In the genomic region with DNA sequence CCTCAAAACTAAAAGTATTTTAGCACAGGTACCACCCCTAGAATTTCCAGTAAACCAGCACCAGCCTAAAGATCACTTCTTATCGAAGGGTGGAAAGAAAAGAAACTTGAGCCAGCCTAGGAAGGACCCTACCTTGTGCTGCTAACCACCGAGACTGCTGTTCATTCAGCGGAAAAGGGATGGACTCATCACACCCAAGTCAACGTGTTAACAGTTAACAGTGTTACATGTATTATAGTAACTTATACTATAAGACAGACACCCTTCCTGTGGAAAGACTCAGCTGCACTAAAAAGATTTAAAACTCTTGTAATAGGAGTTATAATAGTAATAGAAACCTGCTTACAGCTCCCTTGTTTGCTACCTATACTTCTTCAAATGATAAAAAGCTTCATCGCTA, we compare ENCODE assay signal across 29 cellular contexts. TPM values are rescaled to one million over a fixed set of nuclear protein-coding genes. Genes with fewer than 3 reads are reported as not detected.
"Had no signal": no experiment of that assay in that cellular context is flagged by ENCODE, and none has a peak within 500 bp of the region (broad histone marks: within the 10 kb centered on the region; RNA-seq: fewer than 3 reads in every experiment).

No MANE protein-coding gene starts in this region.

- H3K9me3 Mint-ChIP-seq: activated CD4-positive, alpha-beta memory T cell treated with anti-CD3 and anti-CD28 coated beads, Interleukin-2, amount 10 ng/mL, durations not matched to agents 7 days and 5 days; activated CD4-positive, alpha-beta T cell treated with anti-CD3 and anti-CD28 coated beads, Interleukin-2, amount 10 ng/mL, durations not matched to agents 7 days and 5 days; activated T-cell treated with anti-CD3 and anti-CD28 coated beads, Interleukin-2, amount 50 U/mL, for 24 hours; activated T-cell treated with anti-CD3 and anti-CD28 coated beads, Interleukin-2, amount 50 U/mL, for 72 hours; effector memory CD8-positive, alpha-beta T cell had no signal

- H3K27ac ChIP-seq: body of pancreas, esophagus squamous epithelium, heart right ventricle, VCaP had no signal

- H3K36me3 ChIP-seq: esophagus squamous epithelium, gastroesophageal sphincter had no signal

- H3K4me1 ChIP-seq: body of pancreas had no signal

- H3K27me3 Mint-ChIP-seq: activated CD4-positive, alpha-beta memory T cell treated with anti-CD3 and anti-CD28 coated beads, Interleukin-2, amount 10 ng/mL, durations not matched to agents 7 days and 5 days; activated CD4-positive, alpha-beta T cell treated with anti-CD3 and anti-CD28 coated beads, Interleukin-2, amount 10 ng/mL, durations not matched to agents 7 days and 5 days; activated naive CD8-positive, alpha-beta T cell; activated T-cell treated with anti-CD3 and anti-CD28 coated beads, Interleukin-2, amount 50 U/mL, for 24 hours; effector memory CD8-positive, alpha-beta T cell had no signal

- H3K4me1 Mint-ChIP-seq: activated CD4-positive, alpha-beta memory T cell treated with anti-CD3 and anti-CD28 coated beads, Interleukin-2, amount 10 ng/mL, durations not matched to agents 7 days and 5 days had no signal

- H3K9me3 ChIP-seq: body of pancreas, esophagus squamous epithelium, gastroesophageal sphincter, heart right ventricle had no signal

- H3K4me3 ChIP-seq: body of pancreas, esophagus squamous epithelium, gastroesophageal sphincter, heart right ventricle had no signal

- H3K4me3 Mint-ChIP-seq: activated CD4-positive, alpha-beta memory T cell treated with anti-CD3 and anti-CD28 coated beads, Interleukin-2, amount 10 ng/mL, durations not matched to agents 7 days and 5 days; activated CD4-positive, alpha-beta T cell treated with anti-CD3 and anti-CD28 coated beads, Interleukin-2, amount 10 ng/mL, durations not matched to agents 7 days and 5 days; activated naive CD8-positive, alpha-beta T cell; activated T-cell treated with anti-CD3 and anti-CD28 coated beads, Interleukin-2, amount 50 U/mL, for 24 hours; activated T-cell treated with anti-CD3 and anti-CD28 coated beads, Interleukin-2, amount 50 U/mL, for 72 hours; effector memory CD8-positive, alpha-beta T cell; WTC11 had no signal

- ATAC-seq: activated T-cell treated with anti-CD3 and anti-CD28 coated beads, Interleukin-2, amount 50 U/mL, for 72 hours; body of pancreas; effector memory CD8-positive, alpha-beta T cell; gastroesophageal sphincter; heart right ventricle; WTC11 had no signal

- DNase-seq: activated CD4-positive, alpha-beta memory T cell treated with anti-CD3 and anti-CD28 coated beads, Interleukin-2, amount 10 ng/mL, durations not matched to agents 7 days and 5 days; activated CD4-positive, alpha-beta T cell treated with anti-CD3 and anti-CD28 coated beads for 1 hour; activated CD4-positive, alpha-beta T cell treated with anti-CD3 and anti-CD28 coated beads for 4 hours; activated CD4-positive, alpha-beta T cell treated with anti-CD3 and anti-CD28 coated beads, Interleukin-2, amount 10 ng/mL, durations not matched to agents 7 days and 5 days; activated CD4-positive, alpha-beta T cell treated with anti-CD3 and anti-CD28 coated beads, Interleukin-2, amount 50 U/mL, for 4 hours; activated CD8-positive, alpha-beta memory T cell treated with anti-CD3 and anti-CD28 coated beads, Interleukin-2, amount 50 U/mL, for 48 hours; activated gamma-delta T cell; activated naive CD4-positive, alpha-beta T cell treated with anti-CD3 and anti-CD28 coated beads, Interleukin-2, amount 50 U/mL, for 16 hours; activated naive CD4-positive, alpha-beta T cell treated with Interleukin-2 at 50 U/mL for 16 hours; activated T-cell treated with anti-CD3 and anti-CD28 coated beads for 4 hours; activated T-cell treated with anti-CD3 and anti-CD28 coated beads, Interleukin-2, amount 50 U/mL, for 24 hours; activated T-cell treated with anti-CD3 and anti-CD28 coated beads, Interleukin-2, amount 50 U/mL, for 72 hours; amniotic stem cell; anterior cingulate cortex; body of pancreas; caudate nucleus; cortex of kidney; dermis blood vessel endothelial cell; effector CD4-positive, alpha-beta T cell; effector memory CD8-positive, alpha-beta T cell; erythroblast; esophagus squamous epithelium; foreskin melanocyte; heart right ventricle; T-helper 2 cell had no signal

- H3K27me3 ChIP-seq: body of pancreas, esophagus squamous epithelium, gastroesophageal sphincter, heart right ventricle had no signal

- H3K27ac Mint-ChIP-seq: activated CD4-positive, alpha-beta memory T cell treated with anti-CD3 and anti-CD28 coated beads, Interleukin-2, amount 10 ng/mL, durations not matched to agents 7 days and 5 days; activated CD4-positive, alpha-beta T cell treated with anti-CD3 and anti-CD28 coated beads, Interleukin-2, amount 10 ng/mL, durations not matched to agents 7 days and 5 days; activated naive CD8-positive, alpha-beta T cell; activated T-cell treated with anti-CD3 and anti-CD28 coated beads, Interleukin-2, amount 50 U/mL, for 24 hours; activated T-cell treated with anti-CD3 and anti-CD28 coated beads, Interleukin-2, amount 50 U/mL, for 72 hours; WTC11 had no signal

RNA-seq across cellular contexts. Expression of gene INMT, which starts 59.1 kb away (rescaled TPM):
- total RNA-seq: dermis blood vessel endothelial cell had no signal
